In genomic region chrX:143171703-143172102, GRCh38 we compare ENCODE assay signal across 8 cellular contexts.
"Had no signal": no experiment of that assay in that cellular context is flagged by ENCODE, and none has a peak within 500 bp of the region (broad histone marks: within the 10 kb centered on the region; RNA-seq: fewer than 3 reads in every experiment).

No MANE protein-coding gene starts in this region.

- ATAC-seq: GM12878 had no signal

- FAIRE-seq: G401.6, GM12878, GM12891, GM12892, GM18507, GM19239 had no signal

- H3K4me3 ChIP-seq: GM12878 had no signal

- DNase-seq: GDM1, GF-D8 had no signal
